8 cellular contexts compared by ENCODE assay signal in genomic region chr12:121466800-121467637, GRCh38.
DNase-seq lines count a peak whose midpoint lies in the region; ATAC-seq and TF ChIP-seq lines count a peak whose summit lies in the region.

No MANE protein-coding gene starts in this region.

- peak overlapping the region; percentile 97 for H3K4me2 ChIP-seq in hepatocyte

- in situ Hi-C loops in GM13977 (cut with MboI; ENCODE audit: low pct_unique_long_range_greater_than_20kb, low sequenced_read_pairs, unreplicated experiment) = no loop called here

- WGBS in hepatocyte (ENCODE audit: low lambda C conversion rate, missing lambda C conversion rate) = 1% methylated on average over 15 of the region's 138 CpGs

- DNase-seq in GM13977 (ENCODE audit: low spot score) (peak; percentile 99), NCI-H1105 (lab: John Stamatoyannopoulos, UW) (peak; percentile 92), T-helper 17 cell (peak; percentile 79 to 87 (median 85)), amygdala (lab: John Stamatoyannopoulos, UW) (peak; percentile 14 to 94 (median 78)), hepatocyte (ENCODE audit: low spot score) (peak; percentile 95), retinal pigment epithelial cell (ENCODE audit: low read depth) (peak; percentile 42), OCI-M2 (lab: John Stamatoyannopoulos, UW; ENCODE audit: unreplicated experiment) (no peak)

- peak overlapping the region; percentile 66 for H2AFZ ChIP-seq in hepatocyte

- no peak overlapping the region for H3K27ac Mint-ChIP-seq in T-helper 17 cell

- H3K4me1 ChIP-seq in hepatocyte (ENCODE audit: insufficient read depth) = peaks cover 7% of the 10 kb centered on the region

- TF ChIP-seq CTCF in GM13977 (IDR thresholded peaks at IDR 0.05; ENCODE audit: extremely low read depth, insufficient read depth, missing control alignments) = no peak
- TF ChIP-seq CTCF in hepatocyte (IDR thresholded peaks at IDR 0.05; ENCODE audit: poor library complexity) = no peak
- no peak for TF ChIP-seq CTCF in retinal pigment epithelial cell (conservative IDR thresholded peaks at IDR 0.05; ENCODE audit: low read depth, low read length)

- H3K79me2 ChIP-seq in hepatocyte = peaks cover 36% of the 10 kb centered on the region

- H4K20me1 ChIP-seq in hepatocyte (ENCODE audit: insufficient read depth, poor library complexity, severe bottlenecking) = peaks cover 17% of the 10 kb centered on the region

- peak; percentile 91 for ATAC-seq in HG02642 (IDR thresholded peaks at IDR 0.05; ENCODE audit: poor library complexity, unreplicated experiment)
- peak; percentile 90 for ATAC-seq in T-helper 17 cell

- no peaks in the 10 kb centered on the region for H3K36me3 Mint-ChIP-seq in T-helper 17 cell (ENCODE audit: low read depth)

- H3K9me3 ChIP-seq in T-helper 17 cell (ENCODE audit: control insufficient read depth, low read length, poor library complexity, severe bottlenecking) = no peaks in the 10 kb centered on the region
- no peaks in the 10 kb centered on the region for H3K9me3 ChIP-seq in hepatocyte (ENCODE audit: low read depth)

- no peaks in the 10 kb centered on the region for H3K27me3 ChIP-seq in hepatocyte

- H3K4me3 ChIP-seq in hepatocyte (peak overlapping the region; percentile 93), retinal pigment epithelial cell (ENCODE audit: low read length) (peak overlapping the region; percentile 58)

- no peaks in the 10 kb centered on the region for H3K27me3 Mint-ChIP-seq in T-helper 17 cell

- H3K9me2 ChIP-seq in hepatocyte (replicated peaks; ENCODE audit: insufficient read depth) = no peaks in the 10 kb centered on the region

- H3K4me1 Mint-ChIP-seq in T-helper 17 cell = peaks cover 19% of the 10 kb centered on the region

- no peaks in the 10 kb centered on the region for H3K36me3 ChIP-seq in hepatocyte (replicated peaks; ENCODE audit: insufficient read depth, low read depth)

- H3K4me3 Mint-ChIP-seq in T-helper 17 cell = peak overlapping the region; percentile 61

- peak overlapping the region; percentile 89 for H3K27ac ChIP-seq in hepatocyte
